Comparison of ENCODE assay signal across 17 cellular contexts in genomic region chr2:54944724-54945326, GRCh38.
"Had no signal": no experiment of that assay in that cellular context is flagged by ENCODE, and none has a peak within 500 bp of the region (broad histone marks: within the 10 kb centered on the region; RNA-seq: fewer than 3 reads in every experiment).

No MANE protein-coding gene starts in this region.

- H3K9me3 Mint-ChIP-seq: activated naive CD8-positive, alpha-beta T cell treated with anti-CD3 and anti-CD28 coated beads, Interleukin-2, amount 50 U/mL, for 24 hours; mesothelial cell of epicardium had no signal

- H3K27me3 ChIP-seq: brain microvascular endothelial cell, esophagus muscularis mucosa, left lung, right atrium auricular region, stomach had no signal

- H3K27ac ChIP-seq: brain microvascular endothelial cell had no signal

- H3K9me3 ChIP-seq: esophagus muscularis mucosa, left lung, right atrium auricular region, stomach had no signal

- H3K4me1 ChIP-seq: left lung had no signal

- DNase-seq: activated CD4-positive, alpha-beta T cell treated with anti-CD3 and anti-CD28 coated beads, Interleukin-2, amount 50 U/mL, for 1 hour; activated CD8-positive, alpha-beta memory T cell treated with anti-CD3 and anti-CD28 coated beads, Interleukin-2, amount 50 U/mL, for 4 hours; activated effector memory CD4-positive, alpha-beta T cell treated with Interleukin-2 at 50 U/mL for 16 hours; activated naive CD4-positive, alpha-beta T cell treated with anti-CD3 and anti-CD28 coated beads, Interleukin-2, amount 10 ng/mL, durations not matched to agents 7 days and 5 days; brain microvascular endothelial cell; cortex of kidney; effector CD4-positive, alpha-beta T cell; glutamatergic neuron; kidney; left lung; stimulated activated CD4-positive, alpha-beta T cell treated with anti-CD3 and anti-CD28 coated beads, Interleukin-4, amount 100 ng/mL, for 1 hour; stomach had no signal

- H3K27ac Mint-ChIP-seq: mesothelial cell of epicardium had no signal

- H3K4me3 Mint-ChIP-seq: activated naive CD4-positive, alpha-beta T cell treated with anti-CD3 and anti-CD28 coated beads, Interleukin-2, amount 10 ng/mL, durations not matched to agents 7 days and 5 days; activated naive CD8-positive, alpha-beta T cell treated with anti-CD3 and anti-CD28 coated beads, Interleukin-2, amount 50 U/mL, for 24 hours; mesothelial cell of epicardium had no signal

- H3K36me3 Mint-ChIP-seq: activated naive CD4-positive, alpha-beta T cell treated with anti-CD3 and anti-CD28 coated beads, Interleukin-2, amount 10 ng/mL, durations not matched to agents 7 days and 5 days; mesothelial cell of epicardium had no signal

- H3K4me3 ChIP-seq: esophagus muscularis mucosa, left lung, right atrium auricular region, skin epidermis, stomach had no signal

- H3K36me3 ChIP-seq: brain microvascular endothelial cell, esophagus muscularis mucosa, left lung, right atrium auricular region, stomach had no signal

- H3K4me1 Mint-ChIP-seq: mesothelial cell of epicardium had no signal
